In genomic region chr10:126199221-126199998, GRCh38 we compare ENCODE assay signal across 16 cellular contexts.
DNase-seq lines count a peak whose midpoint lies in the region; ATAC-seq, FAIRE-seq and TF ChIP-seq lines count a peak whose summit lies in the region.
"Had no signal": no experiment of that assay in that cellular context is flagged by ENCODE, and none has a peak within 500 bp of the region (broad histone marks: within the 10 kb centered on the region; RNA-seq: fewer than 3 reads in every experiment).

No MANE protein-coding gene starts in this region.

- H3K36me3 ChIP-seq in endothelial cell of umbilical vein (ENCODE audit: control insufficient read depth in 2 of 2, extremely low read depth in 1 of 2, insufficient read depth in 2 of 2, low read length in 2 of 2) (no peaks in the 10 kb centered on the region), right atrium auricular region (no peaks in the 10 kb centered on the region), pancreas (no peaks in the 10 kb centered on the region)

- no peak for FAIRE-seq in endothelial cell of umbilical vein (lab: Jason Lieb, UNC)
- FAIRE-seq in pancreas (lab: Jason Lieb, UNC), result no peak

- no peaks in the 10 kb centered on the region for H3K4me1 Mint-ChIP-seq in stimulated activated naive CD8-positive, alpha-beta T cell treated with anti-CD3 and anti-CD28 coated beads, Interleukin-15, amount 100 ng/mL, for 72 hours

- BruUV-seq in endothelial cell of umbilical vein (replicated peaks; lab: Mats Ljungman, UMichigan), result no TSS peak

- H3K27ac Mint-ChIP-seq in stimulated activated naive CD8-positive, alpha-beta T cell treated with anti-CD3 and anti-CD28 coated beads, Interleukin-15, amount 100 ng/mL, for 72 hours, result no peak overlapping the region
- H3K27ac Mint-ChIP-seq: mesothelial cell of epicardium had no signal

- TF ChIP-seq CTCF in endothelial cell of umbilical vein (IDR thresholded peaks at IDR 0.05; ENCODE audit: extremely low read depth in 1 of 2, insufficient read depth in 1 of 2, low read depth in 1 of 2, low read length in 2 of 2) (no peak), right atrium auricular region (IDR thresholded peaks at IDR 0.05) (no peak), pancreas (IDR thresholded peaks at IDR 0.05) (no peak)

- ATAC-seq in sciatic nerve, result peak; percentile 17
- ATAC-seq in GM19455 (IDR thresholded peaks at IDR 0.05; ENCODE audit: unreplicated experiment), result no peak
- ATAC-seq in pancreas, result no peak
- no peak for ATAC-seq in stimulated activated naive CD8-positive, alpha-beta T cell treated with anti-CD3 and anti-CD28 coated beads, Interleukin-15, amount 100 ng/mL, for 72 hours
- ATAC-seq: right cardiac atrium had no signal

- H3K27ac ChIP-seq in endothelial cell of umbilical vein (ENCODE audit: insufficient read depth, low read depth, low read length) (no peak overlapping the region), right atrium auricular region (no peak overlapping the region), pancreas (no peak overlapping the region)

- no peak overlapping the region for H2AFZ ChIP-seq in endothelial cell of umbilical vein (ENCODE audit: low read depth, low read length)

- no peak overlapping the region for H3K4me3 ChIP-seq in endothelial cell of umbilical vein (replicated peaks in 1 of 3; ENCODE audit: insufficient read depth in 1 of 3, low read depth in 1 of 3, low read length in 3 of 3)
- H3K4me3 ChIP-seq in right atrium auricular region, result no peak overlapping the region
- H3K4me3 ChIP-seq in pancreas, result no peak overlapping the region

- no peaks in the 10 kb centered on the region for H3K9me1 ChIP-seq in endothelial cell of umbilical vein (replicated peaks; ENCODE audit: control insufficient read depth, extremely low read depth, insufficient read depth, low read length)

- H3K9me3 Mint-ChIP-seq in stimulated activated naive CD8-positive, alpha-beta T cell treated with anti-CD3 and anti-CD28 coated beads, Interleukin-15, amount 100 ng/mL, for 72 hours, result peaks cover 0 to 8% of the 10 kb centered on the region in 2 donors

- DNase-seq in H4 (ENCODE audit: low spot score) (peak; percentile 96), RKO (ENCODE audit: low spot score) (peak; percentile 82), endothelial cell of umbilical vein (ENCODE audit: low read depth, low spot score) (no peak), sciatic nerve (ENCODE audit: low spot score) (no peak), right atrium auricular region (ENCODE audit: low spot score) (no peak), pancreas (no peak)
- DNase-seq in stimulated activated naive CD8-positive, alpha-beta T cell treated with anti-CD3 and anti-CD28 coated beads, Interleukin-15, amount 100 ng/mL, for 72 hours, result no peak
- DNase-seq: activated CD4-positive, alpha-beta T cell treated with anti-CD3 and anti-CD28 coated beads, Interleukin-2, amount 50 U/mL, for 4 hours; dermis blood vessel endothelial cell; DND-41; hippocampal formation; Karpas-422; NCI-H446 treated with DMSO at 0.1 percent for 48 hours; right cardiac atrium had no signal

- no peaks in the 10 kb centered on the region for H3K79me2 ChIP-seq in endothelial cell of umbilical vein (ENCODE audit: control insufficient read depth, insufficient read depth, low read length)

- H3K27me3 ChIP-seq in endothelial cell of umbilical vein (ENCODE audit: control insufficient read depth in 2 of 2, insufficient read depth in 2 of 2, low read length in 2 of 2), result no peaks in the 10 kb centered on the region
- no peaks in the 10 kb centered on the region for H3K27me3 ChIP-seq in right atrium auricular region
- no peaks in the 10 kb centered on the region for H3K27me3 ChIP-seq in pancreas

- no peaks in the 10 kb centered on the region for H4K20me1 ChIP-seq in endothelial cell of umbilical vein (replicated peaks; ENCODE audit: control insufficient read depth, extremely low read depth, insufficient read depth, low read length)

- intact Hi-C loops in endothelial cell of umbilical vein (cut with micrococcal nuclease) (no loop called here), sciatic nerve (cut with DNase I) (no loop called here), pancreas (cut with DNase I) (no loop called here)

- dilution Hi-C loops in endothelial cell of umbilical vein (cut with MboI; ENCODE audit: extremely low pct_ligation_motif_present, low sequenced_read_pairs), result no loop called here

- H3K4me3 Mint-ChIP-seq in stimulated activated naive CD8-positive, alpha-beta T cell treated with anti-CD3 and anti-CD28 coated beads, Interleukin-15, amount 100 ng/mL, for 72 hours, result no peak overlapping the region
- H3K4me3 Mint-ChIP-seq: mesothelial cell of epicardium had no signal

- no peaks in the 10 kb centered on the region for H3K9me3 ChIP-seq in endothelial cell of umbilical vein (replicated peaks; ENCODE audit: control insufficient read depth, insufficient read depth, low read length)
- no peaks in the 10 kb centered on the region for H3K9me3 ChIP-seq in right atrium auricular region
- H3K9me3 ChIP-seq in pancreas, result no peaks in the 10 kb centered on the region

- no peak overlapping the region for H3K4me2 ChIP-seq in endothelial cell of umbilical vein (ENCODE audit: insufficient read depth, low read length)

- WGBS in pancreas, 2 donors, result 79 to 85% methylated on average over 13 of the region's 13 CpGs

- CTCF ChIA-PET in endothelial cell of umbilical vein (lab: Charles Lee), result no interaction called here

- TF ChIP-seq POLR2A in endothelial cell of umbilical vein (IDR thresholded peaks at IDR 0.05; ENCODE audit: low read depth, low read length), result no peak

- H3K4me1 ChIP-seq in endothelial cell of umbilical vein (ENCODE audit: control insufficient read depth, extremely low read depth, insufficient read depth, low read length) (no peaks in the 10 kb centered on the region), right atrium auricular region (no peaks in the 10 kb centered on the region), pancreas (no peaks in the 10 kb centered on the region)

- POLR2A ChIA-PET in endothelial cell of umbilical vein (lab: Charles Lee), result no interaction called here

- no peak overlapping the region for H3K9ac ChIP-seq in endothelial cell of umbilical vein (replicated peaks; ENCODE audit: extremely low read depth, insufficient read depth, low read length)

- peaks cover 6% of the 10 kb centered on the region for H3K27me3 Mint-ChIP-seq in stimulated activated naive CD8-positive, alpha-beta T cell treated with anti-CD3 and anti-CD28 coated beads, Interleukin-15, amount 100 ng/mL, for 72 hours

TF ChIP-seq in endothelial cell of umbilical vein, 7 proteins besides CTCF, POLR2A, EP300 and RAD21:
- TF ChIP-seq EZH2 (IDR thresholded peaks at IDR 0.05; ENCODE audit: borderline replicate concordance, low read depth, low read length, severe bottlenecking) (no peak), JUN (IDR thresholded peaks at IDR 0.05; ENCODE audit: borderline replicate concordance, insufficient read depth, insufficient read length, low read depth) (peak; percentile 18), FOS (IDR thresholded peaks at IDR 0.05; ENCODE audit: borderline replicate concordance, insufficient read depth, low read length) (no peak), MAX (IDR thresholded peaks at IDR 0.05; ENCODE audit: insufficient read depth, insufficient read length) (no peak), POLR2AphosphoS5 (IDR thresholded peaks at IDR 0.05; ENCODE audit: insufficient read depth, low read depth, low read length) (no peak), GATA2 (IDR thresholded peaks at IDR 0.05; ENCODE audit: insufficient read depth, insufficient read length, low read depth, low read length) (peak; percentile 17), MYC (IDR thresholded peaks at IDR 0.05; ENCODE audit: low read depth, low read length) (no peak)
TF ChIP-seq in endothelial cell of umbilical vein: peak in this region for 2.

Comparison
In these comparisons a context has a peak if more than half of its experiments do, and no peak if none do; other contexts are left out.
1. DNase-seq: peak in H4 (single experiment) and RKO (single experiment); none in endothelial cell of umbilical vein (single experiment), sciatic nerve (single experiment), right atrium auricular region (single experiment), pancreas (0 of 6) and stimulated activated naive CD8-positive, alpha-beta T cell treated with anti-CD3 and anti-CD28 coated beads, Interleukin-15, amount 100 ng/mL, for 72 hours (0 of 2).